ENCODE assay signal across 8 cellular contexts in genomic region chr17:42101513-42102292, GRCh38. TPM values are rescaled to one million over a fixed set of nuclear protein-coding genes. Genes with fewer than 3 reads are reported as not detected.
DNase-seq lines count a peak whose midpoint lies in the region; ATAC-seq, FAIRE-seq and TF ChIP-seq lines count a peak whose summit lies in the region.

No MANE protein-coding gene starts in this region.

- WGBS in A549 (ENCODE audit: missing lambda C conversion rate): 46% methylated on average over 14 of the region's 14 CpGs

- no peak for TF ChIP-seq EP300 in A549 (IDR thresholded peaks at IDR 0.05)

- CTCF ChIA-PET in A549 (lab: Yijun Ruan, JAX): interaction anchor here (0.6 to 39.5 kb wide), 23 partner anchors 10 to 431 kb away, joined by 3 to 658 read pairs (median 6); partner anchors contain the start of genes CNP, DHX58, DNAJC7 and KAT2A

- no peaks in the 10 kb centered on the region for H3K9me3 Mint-ChIP-seq in natural killer cell treated with Interleukin-12 subunit alpha and Interleukin-12 subunit beta and Interleukin-15 and Interleukin-18, amount 100 ng/mL, for 72 hours
- no peaks in the 10 kb centered on the region for H3K9me3 Mint-ChIP-seq in stimulated activated naive CD8-positive, alpha-beta T cell treated with anti-CD3 and anti-CD28 coated beads, Interleukin-15, amount 100 ng/mL, for 72 hours

- peak; percentile 73 to 88 for TF ChIP-seq RAD21 in A549 (conservative IDR thresholded peaks at IDR 0.05 in 1 of 2, IDR thresholded peaks at IDR 0.05 in 1 of 2)

- peaks cover 0 to 14% of the 10 kb centered on the region in 2 donors for H3K27me3 Mint-ChIP-seq in natural killer cell treated with Interleukin-12 subunit alpha and Interleukin-12 subunit beta and Interleukin-15 and Interleukin-18, amount 100 ng/mL, for 72 hours
- peaks cover 17% of the 10 kb centered on the region for H3K27me3 Mint-ChIP-seq in stimulated activated naive CD8-positive, alpha-beta T cell treated with anti-CD3 and anti-CD28 coated beads, Interleukin-15, amount 100 ng/mL, for 72 hours

- no peaks in the 10 kb centered on the region for H3K9me3 ChIP-seq in A549

- TF ChIP-seq POLR2A in A549 (IDR thresholded peaks at IDR 0.05; ENCODE audit: low read length): no peak

- TF ChIP-seq CTCF in A549 (IDR thresholded peaks at IDR 0.05) (peak; percentile 75), GM12873 (IDR thresholded peaks at IDR 0.05; ENCODE audit: insufficient read depth, low read depth, low read length, missing control alignments) (peak; percentile 93)

- H3K36me3 Mint-ChIP-seq in natural killer cell treated with Interleukin-12 subunit alpha and Interleukin-12 subunit beta and Interleukin-15 and Interleukin-18, amount 100 ng/mL, for 72 hours: no peaks in the 10 kb centered on the region

- H3K4me1 ChIP-seq in A549: no peaks in the 10 kb centered on the region

- no peak overlapping the region for H3K4me3 Mint-ChIP-seq in natural killer cell treated with Interleukin-12 subunit alpha and Interleukin-12 subunit beta and Interleukin-15 and Interleukin-18, amount 100 ng/mL, for 72 hours
- H3K4me3 Mint-ChIP-seq in stimulated activated naive CD8-positive, alpha-beta T cell treated with anti-CD3 and anti-CD28 coated beads, Interleukin-15, amount 100 ng/mL, for 72 hours: no peak overlapping the region

- peak; percentile 39 for FAIRE-seq in A549 (lab: Jason Lieb, UNC)

- POLR2A ChIA-PET in A549 (lab: Yijun Ruan, JAX): no interaction called here

- H3K4me2 ChIP-seq in A549: no peak overlapping the region

- peaks cover 0 to 11% of the 10 kb centered on the region in 2 donors for H3K4me1 Mint-ChIP-seq in natural killer cell treated with Interleukin-12 subunit alpha and Interleukin-12 subunit beta and Interleukin-15 and Interleukin-18, amount 100 ng/mL, for 72 hours (ENCODE audit: low read depth in 2 of 2)
- H3K4me1 Mint-ChIP-seq in stimulated activated naive CD8-positive, alpha-beta T cell treated with anti-CD3 and anti-CD28 coated beads, Interleukin-15, amount 100 ng/mL, for 72 hours: peaks cover 26% of the 10 kb centered on the region

- no peak overlapping the region for H3K27ac ChIP-seq in A549

- peak overlapping the region in 1 of 2 donors; percentile 37 for H3K27ac Mint-ChIP-seq in natural killer cell treated with Interleukin-12 subunit alpha and Interleukin-12 subunit beta and Interleukin-15 and Interleukin-18, amount 100 ng/mL, for 72 hours
- H3K27ac Mint-ChIP-seq in stimulated activated naive CD8-positive, alpha-beta T cell treated with anti-CD3 and anti-CD28 coated beads, Interleukin-15, amount 100 ng/mL, for 72 hours: no peak overlapping the region

- ATAC-seq in A549: peak; percentile 61 to 89; a peak in 5 of 6 replicates
- ATAC-seq in esophagus mucosa: peak; percentile 58
- ATAC-seq in natural killer cell treated with Interleukin-12 subunit alpha and Interleukin-12 subunit beta and Interleukin-15 and Interleukin-18, amount 100 ng/mL, for 72 hours: peak; percentile 78 to 85
- peak; percentile 79 for ATAC-seq in stimulated activated naive CD8-positive, alpha-beta T cell treated with anti-CD3 and anti-CD28 coated beads, Interleukin-15, amount 100 ng/mL, for 72 hours

- H3K4me3 ChIP-seq in A549: no peak overlapping the region

- DNase-seq in A549 (ENCODE audit: low read depth in 1 of 2, low spot score in 1 of 2): peak; percentile 76 to 93
- peak; percentile 29 for DNase-seq in NOMO-1 treated with dmso at 0.1 percent for 144 hours (lab: John Stamatoyannopoulos, UW; ENCODE audit: unreplicated experiment)
- DNase-seq in activated CD8-positive, alpha-beta memory T cell treated with anti-CD3 and anti-CD28 coated beads, Interleukin-2, amount 50 U/mL, for 48 hours: peak; percentile 97
- DNase-seq in natural killer cell treated with Interleukin-12 subunit alpha and Interleukin-12 subunit beta and Interleukin-15 and Interleukin-18, amount 100 ng/mL, for 72 hours (ENCODE audit: low spot score): peak; percentile 73
- peak; percentile 77 for DNase-seq in stimulated activated naive CD8-positive, alpha-beta T cell treated with anti-CD3 and anti-CD28 coated beads, Interleukin-15, amount 100 ng/mL, for 72 hours
- no peak for DNase-seq in NCI-H2171 treated with DMSO at 0.1 percent for 48 hours (lab: John Stamatoyannopoulos, UW)

TF ChIP-seq in A549, 52 proteins besides CTCF, POLR2A, EP300 and RAD21:
- TF ChIP-seq JUNB (IDR thresholded peaks at IDR 0.05) (no peak), CBX8 (IDR thresholded peaks at IDR 0.05) (no peak), SMC3 (IDR thresholded peaks at IDR 0.05) (peak; percentile 65; the same call in 1 of the 3 replicates), RNF2 (IDR thresholded peaks at IDR 0.05; ENCODE audit: borderline replicate concordance, low read depth) (no peak), FOSL2 (IDR thresholded peaks at IDR 0.05) (no peak), FOSL2 (CRISPR knock-in tag; IDR thresholded peaks at IDR 0.05) (0 out of 2 replicates have a peak, but pooled peaks have one; percentile 29), MAX (IDR thresholded peaks at IDR 0.05) (0 out of 2 replicates have a peak, but pooled peaks have one; percentile 21)

RNA-seq across cellular contexts. Expression of gene ZNF385C, which starts 3.4 kb away (rescaled TPM):
- 0.61 and 0.86 TPM in 2 replicates for polyA plus RNA-seq in A549 (2011; rRNA removed)
- 0.17 and 0.31 TPM in 2 replicates for polyA plus RNA-seq in A549 (2012; cell fraction: cytosol; rRNA removed)
- 0.55 and 0.70 TPM in 2 replicates for polyA plus RNA-seq in A549 (2012; cell fraction: nucleus; rRNA removed)
- 0.12 to 0.16 TPM (median 0.13 TPM) in 3 replicates for polyA plus RNA-seq in A549 (2017; fragmentation: RNase III; extraction: RNeasy Plus Mini Kit Qiagen cat#74134 plus additional on column Dnase treatment)
- polyA minus RNA-seq in A549 (2011; rRNA and poly(A)+ RNA removed): 0.08 and 0.34 TPM in 2 replicates
- total RNA-seq in esophagus mucosa: 0.44 TPM
- not detected for total RNA-seq in natural killer cell treated with Interleukin-12 subunit alpha and Interleukin-12 subunit beta and Interleukin-15 and Interleukin-18, amount 100 ng/mL, for 72 hours

RNA-seq across cellular contexts. Expression of gene DHX58, which starts 10.8 kb away (rescaled TPM):
- polyA plus RNA-seq in A549 (2011; rRNA removed) (0.59 and 0.70 TPM in 2 replicates), A549 (2017; fragmentation: RNase III; extraction: RNeasy Plus Mini Kit Qiagen cat#74134 plus additional on column Dnase treatment) (0.26 to 0.37 TPM (median 0.37 TPM) in 3 replicates)
- 0.36 and 0.43 TPM in 2 replicates for polyA plus RNA-seq in A549 (2012; cell fraction: cytosol; rRNA removed)
- 1.4 and 1.5 TPM in 2 replicates for polyA plus RNA-seq in A549 (2012; cell fraction: nucleus; rRNA removed)
- 1.0 and 1.5 TPM in 2 replicates for polyA minus RNA-seq in A549 (2011; rRNA and poly(A)+ RNA removed)
- 6.3 TPM for total RNA-seq in esophagus mucosa
- total RNA-seq in natural killer cell treated with Interleukin-12 subunit alpha and Interleukin-12 subunit beta and Interleukin-15 and Interleukin-18, amount 100 ng/mL, for 72 hours: 1 to 10 TPM; 7.0 to 7.6 TPM

RNA-seq across cellular contexts. Expression of gene KAT2A, which starts 19.5 kb away (rescaled TPM):
- polyA plus RNA-seq in A549 (2011; rRNA removed): 42.2 and 57.4 TPM in 2 replicates
- 59.4 and 65.0 TPM in 2 replicates for polyA plus RNA-seq in A549 (2012; cell fraction: cytosol; rRNA removed)
- 460 and 477 TPM in 2 replicates for polyA plus RNA-seq in A549 (2012; cell fraction: nucleus; rRNA removed)
- 64.0 to 74.6 TPM (median 68.1 TPM) in 3 replicates for polyA plus RNA-seq in A549 (2017; fragmentation: RNase III; extraction: RNeasy Plus Mini Kit Qiagen cat#74134 plus additional on column Dnase treatment)
- polyA minus RNA-seq in A549 (2011; rRNA and poly(A)+ RNA removed): 35.0 and 36.6 TPM in 2 replicates
- 20.8 TPM for total RNA-seq in esophagus mucosa
- 10 to 100 TPM; 16.5 to 56.5 TPM for total RNA-seq in natural killer cell treated with Interleukin-12 subunit alpha and Interleukin-12 subunit beta and Interleukin-15 and Interleukin-18, amount 100 ng/mL, for 72 hours

RNA-seq across cellular contexts. Expression of gene HSPB9, which starts 20.9 kb away (rescaled TPM):
- polyA plus RNA-seq in A549 (2011; rRNA removed) (0.04 TPM in 1 of 2 replicates, not detected in the other), A549 (2017; fragmentation: RNase III; extraction: RNeasy Plus Mini Kit Qiagen cat#74134 plus additional on column Dnase treatment) (not detected in 3 replicates)
- polyA plus RNA-seq in A549 (2012; cell fraction: cytosol; rRNA removed): 0.06 and 0.07 TPM in 2 replicates
- 0.11 and 0.18 TPM in 2 replicates for polyA plus RNA-seq in A549 (2012; cell fraction: nucleus; rRNA removed)
- polyA minus RNA-seq in A549 (2011; rRNA and poly(A)+ RNA removed): not detected in 2 replicates
- not detected for total RNA-seq in esophagus mucosa
- not detected for total RNA-seq in natural killer cell treated with Interleukin-12 subunit alpha and Interleukin-12 subunit beta and Interleukin-15 and Interleukin-18, amount 100 ng/mL, for 72 hours

RNA-seq across cellular contexts. Expression of gene C17orf113, which starts 51.3 kb away (rescaled TPM):
- 1.0 and 1.4 TPM in 2 replicates for polyA plus RNA-seq in A549 (2011; rRNA removed)
- 0.56 and 0.87 TPM in 2 replicates for polyA plus RNA-seq in A549 (2012; cell fraction: cytosol; rRNA removed)
- 1.2 and 1.4 TPM in 2 replicates for polyA plus RNA-seq in A549 (2012; cell fraction: nucleus; rRNA removed)
- 0.55 to 0.80 TPM (median 0.67 TPM) in 3 replicates for polyA plus RNA-seq in A549 (2017; fragmentation: RNase III; extraction: RNeasy Plus Mini Kit Qiagen cat#74134 plus additional on column Dnase treatment)
- polyA minus RNA-seq in A549 (2011; rRNA and poly(A)+ RNA removed): 1.5 and 1.8 TPM in 2 replicates
- 0.48 TPM for total RNA-seq in esophagus mucosa
- total RNA-seq in natural killer cell treated with Interleukin-12 subunit alpha and Interleukin-12 subunit beta and Interleukin-15 and Interleukin-18, amount 100 ng/mL, for 72 hours: not detected
